18 cellular contexts compared by ENCODE assay signal in genomic region chr12:41802803-41803202, GRCh38.
DNase-seq lines count a peak whose midpoint lies in the region; ATAC-seq and TF ChIP-seq lines count a peak whose summit lies in the region.
"Had no signal": no experiment of that assay in that cellular context is flagged by ENCODE, and none has a peak within 500 bp of the region (broad histone marks: within the 10 kb centered on the region; RNA-seq: fewer than 3 reads in every experiment).

No MANE protein-coding gene starts in this region.

- H3K4me3 Mint-ChIP-seq in activated CD4-positive, alpha-beta T cell treated with anti-CD3 and anti-CD28 coated beads, Interleukin-2, amount 10 ng/mL, durations not matched to agents 24 days and 14 days = no peak overlapping the region
- H3K4me3 Mint-ChIP-seq in T-helper 17 cell = no peak overlapping the region
- H3K4me3 Mint-ChIP-seq: CD14-positive monocyte; CD4-positive, alpha-beta memory T cell; H9 had no signal

- no peaks in the 10 kb centered on the region for H3K9me2 ChIP-seq in SK-N-SH

- ATAC-seq in GM18519 (IDR thresholded peaks at IDR 0.05; ENCODE audit: low FRiP score, unreplicated experiment) = no peak
- ATAC-seq in T-helper 17 cell = no peak
- ATAC-seq: A549, GM12878, HepG2 had no signal

- H3K27ac ChIP-seq in SK-N-SH (ENCODE audit: low read depth in 2 of 2, low read length in 1 of 2) = peak overlapping the region in 1 of 2 experiments; percentile 60; a peak in 1 of 4 replicates
- no peak overlapping the region for H3K27ac ChIP-seq in brain microvascular endothelial cell
- H3K27ac ChIP-seq: 22Rv1, A549, BLaER1 had no signal

- POLR2A ChIA-PET in SK-N-SH (lab: Yijun Ruan, JAX) = no interaction called here

- H4K20me1 ChIP-seq in SK-N-SH (ENCODE audit: insufficient read depth) = no peaks in the 10 kb centered on the region
- H4K20me1 ChIP-seq: BLaER1 had no signal

- no peaks in the 10 kb centered on the region for H3K9me3 Mint-ChIP-seq in activated CD4-positive, alpha-beta T cell treated with anti-CD3 and anti-CD28 coated beads, Interleukin-2, amount 10 ng/mL, durations not matched to agents 24 days and 14 days

- TF ChIP-seq EP300 in SK-N-SH (IDR thresholded peaks at IDR 0.05; ENCODE audit: borderline replicate concordance in 1 of 2, low read depth in 1 of 2, low read length in 1 of 2) = no peak

- H3K27me3 Mint-ChIP-seq in activated CD4-positive, alpha-beta T cell treated with anti-CD3 and anti-CD28 coated beads, Interleukin-2, amount 10 ng/mL, durations not matched to agents 24 days and 14 days = no peaks in the 10 kb centered on the region
- H3K27me3 Mint-ChIP-seq in T-helper 17 cell = no peaks in the 10 kb centered on the region

- no peaks in the 10 kb centered on the region for H3K36me3 Mint-ChIP-seq in activated CD4-positive, alpha-beta T cell treated with anti-CD3 and anti-CD28 coated beads, Interleukin-2, amount 10 ng/mL, durations not matched to agents 24 days and 14 days (ENCODE audit: low read depth)
- H3K36me3 Mint-ChIP-seq in T-helper 17 cell (ENCODE audit: low read depth) = no peaks in the 10 kb centered on the region
- H3K36me3 Mint-ChIP-seq: CD14-positive monocyte; CD4-positive, alpha-beta memory T cell had no signal

- H3K4me3 ChIP-seq in SK-N-SH (ENCODE audit: low read depth in 2 of 2, low read length in 1 of 2) (no peak overlapping the region), brain microvascular endothelial cell (ENCODE audit: low read depth, low read length) (no peak overlapping the region)
- H3K4me3 ChIP-seq: A549, BLaER1, GM12878 had no signal

- no peaks in the 10 kb centered on the region for H3K4me1 Mint-ChIP-seq in activated CD4-positive, alpha-beta T cell treated with anti-CD3 and anti-CD28 coated beads, Interleukin-2, amount 10 ng/mL, durations not matched to agents 24 days and 14 days
- H3K4me1 Mint-ChIP-seq in T-helper 17 cell = no peaks in the 10 kb centered on the region
- H3K4me1 Mint-ChIP-seq: CD14-positive monocyte; CD4-positive, alpha-beta memory T cell; H9 had no signal

- H3K36me3 ChIP-seq in SK-N-SH (replicated peaks in 1 of 2; ENCODE audit: control insufficient read depth in 1 of 2, insufficient read depth in 2 of 2, low read length in 1 of 2) (no peaks in the 10 kb centered on the region), brain microvascular endothelial cell (replicated peaks) (no peaks in the 10 kb centered on the region)
- H3K36me3 ChIP-seq: BLaER1 had no signal

- TF ChIP-seq CTCF in SK-N-SH (IDR thresholded peaks at IDR 0.05) = no peak
- no peak for TF ChIP-seq CTCF in brain microvascular endothelial cell (IDR thresholded peaks at IDR 0.05; ENCODE audit: low read depth, low read length, missing control alignments)

- no peaks in the 10 kb centered on the region for H3F3A ChIP-seq in SK-N-SH (replicated peaks; ENCODE audit: insufficient read depth)

- H3K27ac Mint-ChIP-seq in activated CD4-positive, alpha-beta T cell treated with anti-CD3 and anti-CD28 coated beads, Interleukin-2, amount 10 ng/mL, durations not matched to agents 24 days and 14 days = no peak overlapping the region
- no peak overlapping the region for H3K27ac Mint-ChIP-seq in T-helper 17 cell
- H3K27ac Mint-ChIP-seq: CD14-positive monocyte; CD4-positive, alpha-beta memory T cell had no signal

- intact Hi-C loops in activated CD4-positive, alpha-beta T cell treated with anti-CD3 and anti-CD28 coated beads, Interleukin-2, amount 10 ng/mL, durations not matched to agents 24 days and 14 days (cut with micrococcal nuclease) = no loop called here

- H3K4me2 ChIP-seq in SK-N-SH = no peak overlapping the region
- H3K4me2 ChIP-seq: A549, BLaER1 had no signal

- H3K4me1 ChIP-seq in SK-N-SH (ENCODE audit: control insufficient read depth in 1 of 2, insufficient read depth in 2 of 2, low read depth in 1 of 2, low read length in 1 of 2) = peaks cover 0 to 2% of the 10 kb centered on the region in 2 experiments; a peak in 2 of 4 replicates
- H3K4me1 ChIP-seq: A549, BLaER1 had no signal

- WGBS in SK-N-SH (ENCODE audit: low lambda C conversion rate) = 4% methylated on average over 2 of the region's 2 CpGs

- CTCF ChIA-PET in SK-N-SH (lab: Yijun Ruan, JAX) = interaction anchor here (1.1 kb wide), 1 partner anchor 10 kb away, joined by 3 read pairs; no protein-coding TSS in a partner anchor

- no peaks in the 10 kb centered on the region for H3K9me3 ChIP-seq in SK-N-SH
- H3K9me3 ChIP-seq in T-helper 17 cell (ENCODE audit: control insufficient read depth, low read length, poor library complexity, severe bottlenecking) = peaks cover 3% of the 10 kb centered on the region
- H3K9me3 ChIP-seq: A549, BLaER1 had no signal

- in situ Hi-C loops in brain microvascular endothelial cell (cut with HindIII; ENCODE audit: low pct_ligation_motif_present, low sequenced_read_pairs) = no loop called here

- H3K27me3 ChIP-seq in SK-N-SH (ENCODE audit: insufficient read depth) (no peaks in the 10 kb centered on the region), brain microvascular endothelial cell (replicated peaks) (no peaks in the 10 kb centered on the region)
- H3K27me3 ChIP-seq: BLaER1 had no signal

- peak; percentile 9 for DNase-seq in activated CD4-positive, alpha-beta T cell treated with anti-CD3 and anti-CD28 coated beads, Interleukin-2, amount 10 ng/mL, durations not matched to agents 24 days and 14 days
- DNase-seq in activated CD4-positive, alpha-beta T cell treated with anti-CD3 and anti-CD28 coated beads, Interleukin-2, amount 50 U/mL, for 4 hours = no peak
- DNase-seq in SK-N-SH = no peak
- DNase-seq in astrocyte of the hippocampus (ENCODE audit: low read depth, low spot score) = peak; percentile 46
- DNase-seq in T-helper 17 cell = no peak
- DNase-seq in brain microvascular endothelial cell = no peak
- DNase-seq in HuH-7 (ENCODE audit: low spot score) = no peak
- DNase-seq: CD4-positive, alpha-beta memory T cell; DMS153; DMS79; H9 had no signal

- no peak for TF ChIP-seq RAD21 in SK-N-SH (IDR thresholded peaks at IDR 0.05; ENCODE audit: low read length)

- no peaks in the 10 kb centered on the region for H3K79me2 ChIP-seq in SK-N-SH (ENCODE audit: insufficient read depth)

- H3K9ac ChIP-seq in SK-N-SH = no peak overlapping the region
- H3K9ac ChIP-seq: BLaER1 had no signal

- H2AFZ ChIP-seq in SK-N-SH (ENCODE audit: low read depth) = no peak overlapping the region

TF ChIP-seq in SK-N-SH, 30 proteins besides CTCF, POLR2A, EP300 and RAD21 (continues in another document):
- no peak for TF ChIP-seq POLR2AphosphoS5 (IDR thresholded peaks at IDR 0.05; ENCODE audit: low read depth, low read length)
- TF ChIP-seq TCF12 (IDR thresholded peaks at IDR 0.05) = peak; percentile 37; the same call in 1 of the 2 replicates
- no peak for TF ChIP-seq MAX (IDR thresholded peaks at IDR 0.05; ENCODE audit: low read depth)
- TF ChIP-seq REST (IDR thresholded peaks at IDR 0.05; ENCODE audit: low read depth, low read length) = no peak
- no peak for TF ChIP-seq GATA2 (CRISPR knock-in tag; IDR thresholded peaks at IDR 0.05)
- TF ChIP-seq RXRA (IDR thresholded peaks at IDR 0.05; ENCODE audit: borderline replicate concordance, low read depth) = peak; percentile 21; the same call in 1 of the 2 replicates
- TF ChIP-seq NFIC (IDR thresholded peaks at IDR 0.05; ENCODE audit: borderline replicate concordance) = peak; percentile 31
- 0 out of 2 replicates have a peak, but pooled peaks have one; percentile 19 for TF ChIP-seq JUND (IDR thresholded peaks at IDR 0.05)
- no peak for TF ChIP-seq USF1 (IDR thresholded peaks at IDR 0.05; ENCODE audit: borderline replicate concordance, low read depth)
- TF ChIP-seq NRF1 (IDR thresholded peaks at IDR 0.05; ENCODE audit: low read depth, low read length) = no peak
- no peak for TF ChIP-seq EZH2phosphoT487 (IDR thresholded peaks at IDR 0.05; ENCODE audit: borderline replicate concordance, low read depth)

Comparison
In these comparisons a context has a peak if more than half of its experiments do, and no peak if none do; other contexts are left out.
1. DNase-seq: peak in activated CD4-positive, alpha-beta T cell treated with anti-CD3 and anti-CD28 coated beads, Interleukin-2, amount 10 ng/mL, durations not matched to agents 24 days and 14 days (single experiment) and astrocyte of the hippocampus (single experiment); none in activated CD4-positive, alpha-beta T cell treated with anti-CD3 and anti-CD28 coated beads, Interleukin-2, amount 50 U/mL, for 4 hours (0 of 2), SK-N-SH (single experiment), T-helper 17 cell (0 of 3), brain microvascular endothelial cell (single experiment) and HuH-7 (single experiment).